ENCODE assay signal across 7 cellular contexts in genomic region chr13:48120246-48120645, GRCh38.
"Had no signal": no experiment of that assay in that cellular context is flagged by ENCODE, and none has a peak within 500 bp of the region (broad histone marks: within the 10 kb centered on the region; RNA-seq: fewer than 3 reads in every experiment).

No MANE protein-coding gene starts in this region.

- H3K27ac ChIP-seq: GM23248 had no signal

- H2AFZ ChIP-seq: GM23248 had no signal

- ATAC-seq: K562 had no signal

- H3K4me3 ChIP-seq: GM23248, K562 had no signal

- DNase-seq: GM23248, GOT3, H7, HCEC 1CT, IMR-90 had no signal

- FAIRE-seq: HTR-8/SVneo, K562 had no signal
